2 cellular contexts compared by ENCODE assay signal in the genomic region with DNA sequence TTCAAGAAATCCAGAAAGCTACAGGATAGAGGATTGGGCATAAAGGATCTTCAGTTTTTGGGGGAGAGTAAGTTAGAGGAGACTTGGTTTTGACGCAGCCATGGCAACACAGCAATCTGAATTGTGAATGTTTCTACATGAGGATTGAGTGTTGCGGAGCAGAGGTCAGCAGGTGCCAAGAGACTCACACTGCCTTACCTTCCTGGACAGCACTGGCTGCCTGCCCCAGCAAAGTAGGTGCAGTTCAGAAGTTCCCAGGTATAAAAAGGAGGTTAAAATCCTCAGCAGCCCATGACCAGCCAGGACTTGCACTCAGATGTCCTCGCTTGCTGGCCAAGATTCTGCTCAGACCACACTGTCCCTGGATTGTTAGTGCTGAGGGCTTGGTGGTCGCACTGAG.
TF ChIP-seq lines count a peak whose summit lies in the region.

No MANE protein-coding gene starts in this region.

TF ChIP-seq in GM12891, 5 proteins besides CTCF, POLR2A, EP300 and RAD21 (continued from another document):
- no peak for TF ChIP-seq POU2F2 (IDR thresholded peaks at IDR 0.05; ENCODE audit: low read depth, low read length)

TF ChIP-seq in IMR-90, 13 proteins besides CTCF, POLR2A, EP300 and RAD21 (continued from another document):
- TF ChIP-seq, protein P1, sequence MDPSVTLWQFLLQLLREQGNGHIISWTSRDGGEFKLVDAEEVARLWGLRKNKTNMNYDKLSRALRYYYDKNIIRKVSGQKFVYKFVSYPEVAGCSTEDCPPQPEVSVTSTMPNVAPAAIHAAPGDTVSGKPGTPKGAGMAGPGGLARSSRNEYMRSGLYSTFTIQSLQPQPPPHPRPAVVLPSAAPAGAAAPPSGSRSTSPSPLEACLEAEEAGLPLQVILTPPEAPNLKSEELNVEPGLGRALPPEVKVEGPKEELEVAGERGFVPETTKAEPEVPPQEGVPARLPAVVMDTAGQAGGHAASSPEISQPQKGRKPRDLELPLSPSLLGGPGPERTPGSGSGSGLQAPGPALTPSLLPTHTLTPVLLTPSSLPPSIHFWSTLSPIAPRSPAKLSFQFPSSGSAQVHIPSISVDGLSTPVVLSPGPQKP (IDR thresholded peaks at IDR 0.05; ENCODE audit: borderline replicate concordance, low read depth, low read length), result no peak
- no peak for TF ChIP-seq MAFK (IDR thresholded peaks at IDR 0.05; ENCODE audit: low read depth, low read length)
- TF ChIP-seq BHLHE40 (IDR thresholded peaks at IDR 0.05; ENCODE audit: low read depth, low read length), result no peak
- TF ChIP-seq SMC3 (IDR thresholded peaks at IDR 0.05; ENCODE audit: low read depth, low read length), result no peak
- TF ChIP-seq RCOR1 (IDR thresholded peaks at IDR 0.05; ENCODE audit: insufficient replicate concordance, low read length), result no peak
- no peak for TF ChIP-seq CHD1 (IDR thresholded peaks at IDR 0.05; ENCODE audit: low read depth, low read length)
- TF ChIP-seq RFX5 (IDR thresholded peaks at IDR 0.05; ENCODE audit: low read depth, low read length), result no peak
- no peak for TF ChIP-seq FOS (IDR thresholded peaks at IDR 0.05; ENCODE audit: low read depth, low read length)
- no peak for TF ChIP-seq CEBPB (IDR thresholded peaks at IDR 0.05; ENCODE audit: low read depth, low read length)
- TF ChIP-seq, protein P2, sequence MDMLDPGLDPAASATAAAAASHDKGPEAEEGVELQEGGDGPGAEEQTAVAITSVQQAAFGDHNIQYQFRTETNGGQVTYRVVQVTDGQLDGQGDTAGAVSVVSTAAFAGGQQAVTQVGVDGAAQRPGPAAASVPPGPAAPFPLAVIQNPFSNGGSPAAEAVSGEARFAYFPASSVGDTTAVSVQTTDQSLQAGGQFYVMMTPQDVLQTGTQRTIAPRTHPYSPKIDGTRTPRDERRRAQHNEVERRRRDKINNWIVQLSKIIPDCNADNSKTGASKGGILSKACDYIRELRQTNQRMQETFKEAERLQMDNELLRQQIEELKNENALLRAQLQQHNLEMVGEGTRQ (IDR thresholded peaks at IDR 0.05; ENCODE audit: low read depth, low read length), result no peak
